In the genomic region with DNA sequence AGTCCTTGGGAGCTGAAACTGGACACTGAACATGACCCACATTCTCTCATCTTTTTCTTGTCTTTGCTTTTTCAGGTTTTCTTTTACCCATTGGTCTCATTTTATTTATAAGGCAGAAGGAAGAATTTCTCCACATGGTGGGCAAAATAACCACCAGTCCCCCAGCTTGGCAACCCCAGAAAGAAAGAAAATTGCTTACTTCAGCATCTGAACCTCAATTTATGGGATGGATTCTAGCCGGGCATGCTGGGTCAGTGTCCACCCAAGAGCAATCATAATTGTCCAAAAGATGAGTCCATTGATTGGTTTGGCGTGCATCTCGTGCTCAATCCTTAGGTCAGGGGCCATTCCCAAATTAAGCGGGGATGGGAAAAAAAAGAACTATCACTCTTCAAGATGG, we compare ENCODE assay signal across 7 cellular contexts.
"Had no signal": no experiment of that assay in that cellular context is flagged by ENCODE, and none has a peak within 500 bp of the region (broad histone marks: within the 10 kb centered on the region; RNA-seq: fewer than 3 reads in every experiment).

No MANE protein-coding gene starts in this region.

- H3K27ac ChIP-seq: HL-60, KMS-11 had no signal

- H3K4me2 ChIP-seq: KMS-11 had no signal

- H3K9ac ChIP-seq: KMS-11 had no signal

- DNase-seq: IMR-90, KBM-7, KG1 had no signal

- FAIRE-seq: HTR-8/SVneo, K562 had no signal

- H3K4me3 ChIP-seq: K562 had no signal

- ATAC-seq: K562 had no signal
